10 cellular contexts compared by ENCODE assay signal in genomic region chr2:73285162-73285739, GRCh38. TPM values are rescaled to one million over a fixed set of nuclear protein-coding genes. Genes with fewer than 3 reads are reported as not detected.
DNase-seq lines count a peak whose midpoint lies in the region; ATAC-seq and TF ChIP-seq lines count a peak whose summit lies in the region.
"Had no signal": no experiment of that assay in that cellular context is flagged by ENCODE, and none has a peak within 500 bp of the region (broad histone marks: within the 10 kb centered on the region; RNA-seq: fewer than 3 reads in every experiment).

No MANE protein-coding gene starts in this region.

- H3K9me3 ChIP-seq in DOHH2 (ENCODE audit: control insufficient read depth, insufficient read depth, low read length) = no peaks in the 10 kb centered on the region
- no peaks in the 10 kb centered on the region for H3K9me3 ChIP-seq in cardiac muscle cell (ENCODE audit: low read depth)
- no peaks in the 10 kb centered on the region for H3K9me3 ChIP-seq in MG63

- H3K79me2 ChIP-seq in DOHH2 (ENCODE audit: control insufficient read depth, low read length) = peaks cover 40% of the 10 kb centered on the region

- peaks cover 5% of the 10 kb centered on the region; the same call in 1 of the 2 replicates for H3F3A ChIP-seq in DOHH2 (ENCODE audit: control insufficient read depth, insufficient read depth)

- peak in 1 of 34 experiments; percentile 42 for DNase-seq in T-cell
- no peak for DNase-seq in cardiac muscle cell (ENCODE audit: low read depth in 1 of 2, low spot score in 1 of 2)
- DNase-seq in stimulated activated effector memory CD8-positive, alpha-beta T cell treated with anti-CD3 and anti-CD28 coated beads, Interleukin-12 subunit alpha, Interleukin-12 subunit beta, amount 100 ng/mL, for 72 hours (ENCODE audit: low spot score in 2 of 2) = peak; percentile 12 to 71
- DNase-seq in OCI-M2 (lab: John Stamatoyannopoulos, UW; ENCODE audit: unreplicated experiment) = no peak
- DNase-seq in MG63 = no peak

- peak overlapping the region in 1 of 2 donors; percentile 23 for H3K27ac Mint-ChIP-seq in T-cell
- peak overlapping the region; percentile 53 for H3K27ac Mint-ChIP-seq in stimulated activated effector memory CD8-positive, alpha-beta T cell treated with anti-CD3 and anti-CD28 coated beads, Interleukin-12 subunit alpha, Interleukin-12 subunit beta, amount 100 ng/mL, for 72 hours

- H3K27me3 ChIP-seq in DOHH2 (ENCODE audit: control insufficient read depth, low read length) (no peaks in the 10 kb centered on the region), cardiac muscle cell (peaks cover 78% of the 10 kb centered on the region), MG63 (peaks cover 13% of the 10 kb centered on the region)

- H3K4me3 Mint-ChIP-seq in T-cell = peak overlapping the region; percentile 66 to 79 (median 76)
- peak overlapping the region; percentile 67 for H3K4me3 Mint-ChIP-seq in stimulated activated effector memory CD8-positive, alpha-beta T cell treated with anti-CD3 and anti-CD28 coated beads, Interleukin-12 subunit alpha, Interleukin-12 subunit beta, amount 100 ng/mL, for 72 hours

- peak overlapping the region; percentile 95 for H3K4me3 ChIP-seq in DOHH2 (ENCODE audit: low read length)
- peak overlapping the region; percentile 67 for H3K4me3 ChIP-seq in cardiac muscle cell
- H3K4me3 ChIP-seq in MG63 = no peak overlapping the region; the same call in 1 of the 2 replicates

- peaks cover 11 to 23% (median 19%) of the 10 kb centered on the region in 3 donors for H3K4me1 Mint-ChIP-seq in T-cell
- H3K4me1 Mint-ChIP-seq in stimulated activated effector memory CD8-positive, alpha-beta T cell treated with anti-CD3 and anti-CD28 coated beads, Interleukin-12 subunit alpha, Interleukin-12 subunit beta, amount 100 ng/mL, for 72 hours = peaks cover 28% of the 10 kb centered on the region

- H3K27ac ChIP-seq in DOHH2 (ENCODE audit: low read depth, low read length) = peak overlapping the region; percentile 93
- H3K27ac ChIP-seq in cardiac muscle cell = no peak overlapping the region

- H3K36me3 ChIP-seq in DOHH2 (ENCODE audit: control insufficient read depth, low read length) (peaks cover 38% of the 10 kb centered on the region), cardiac muscle cell (no peaks in the 10 kb centered on the region), MG63 (no peaks in the 10 kb centered on the region)

- no peaks in the 10 kb centered on the region for H3K9me2 ChIP-seq in DOHH2 (replicated peaks; ENCODE audit: control insufficient read depth, low read length)

- POLR2A ChIA-PET in T-cell (lab: Charles Lee) = no interaction called here

- H3K4me1 ChIP-seq in DOHH2 (ENCODE audit: control insufficient read depth, low read length) (peaks cover 37% of the 10 kb centered on the region), cardiac muscle cell (ENCODE audit: low read depth) (peaks cover 3% of the 10 kb centered on the region)

- TF ChIP-seq CTCF in DOHH2 (IDR thresholded peaks at IDR 0.05; ENCODE audit: low read depth, low read length, poor library complexity, severe bottlenecking) = no peak
- no peak for TF ChIP-seq CTCF in cardiac muscle cell (IDR thresholded peaks at IDR 0.05; ENCODE audit: low read depth, low read length)

- ATAC-seq in GM19397 (IDR thresholded peaks at IDR 0.05; ENCODE audit: unreplicated experiment) = peak; percentile 51
- ATAC-seq in HG03378 (IDR thresholded peaks at IDR 0.05; ENCODE audit: unreplicated experiment) = peak; percentile 65
- ATAC-seq in T-cell (replicated peaks in 1 of 4) = peak in 3 of 4 experiments; percentile 6 to 28 (median 15)
- ATAC-seq in stimulated activated effector memory CD8-positive, alpha-beta T cell treated with anti-CD3 and anti-CD28 coated beads, Interleukin-12 subunit alpha, Interleukin-12 subunit beta, amount 100 ng/mL, for 72 hours = peak; percentile 57

- no peaks in the 10 kb centered on the region for H3K9me3 Mint-ChIP-seq in T-cell
- H3K9me3 Mint-ChIP-seq in stimulated activated effector memory CD8-positive, alpha-beta T cell treated with anti-CD3 and anti-CD28 coated beads, Interleukin-12 subunit alpha, Interleukin-12 subunit beta, amount 100 ng/mL, for 72 hours = no peaks in the 10 kb centered on the region

- H3K4me2 ChIP-seq in DOHH2 (ENCODE audit: low read length) = peak overlapping the region; percentile 99

- peaks cover 20% of the 10 kb centered on the region for H4K20me1 ChIP-seq in DOHH2 (ENCODE audit: control insufficient read depth, insufficient read depth, low read depth, low read length)

- H3K36me3 Mint-ChIP-seq in T-cell = peaks cover 3% of the 10 kb centered on the region
- H3K36me3 Mint-ChIP-seq in stimulated activated effector memory CD8-positive, alpha-beta T cell treated with anti-CD3 and anti-CD28 coated beads, Interleukin-12 subunit alpha, Interleukin-12 subunit beta, amount 100 ng/mL, for 72 hours = no peaks in the 10 kb centered on the region

- CTCF ChIA-PET in T-cell (lab: Charles Lee) = interaction anchor here in 1 of 2 donors (1.3 kb wide), 1 partner anchor 9 kb away, joined by 3 read pairs; no protein-coding TSS in a partner anchor

- peaks cover 7 to 16% of the 10 kb centered on the region in 2 donors for H3K27me3 Mint-ChIP-seq in T-cell

RNA-seq across cellular contexts. Expression of gene FBXO41, which starts 1.0 kb away (rescaled TPM):
- total RNA-seq in T-cell (10 to 100 TPM; 17.6 to 23.7 (median 19.6) TPM), cardiac muscle cell (4.1 and 5.8 TPM in 2 replicates)
- polyA plus RNA-seq in cardiac muscle cell = 1.0 and 1.3 TPM in 2 replicates
- 0.32 and 1.4 TPM in 2 replicates for total RNA-seq in MG63 (2014; rRNA removed; shearing (Covaris generic); ENCODE audit: low replicate concordance)

RNA-seq across cellular contexts. Expression of gene EGR4, which starts 8.1 kb away (rescaled TPM):
- total RNA-seq in T-cell (under 1 TPM in 4 of 5 donors, not detected in 1; 0.09 to 0.35 (median 0.19) TPM), cardiac muscle cell (0.06 TPM in 1 of 2 replicates, not detected in the other)
- polyA plus RNA-seq in cardiac muscle cell = 0.31 TPM in 1 of 2 replicates, not detected in the other
- not detected in 2 replicates for total RNA-seq in MG63 (2014; rRNA removed; shearing (Covaris generic); ENCODE audit: low replicate concordance)
- total RNA-seq: kidney epithelial cell, SK-MEL-5 had no signal

RNA-seq across cellular contexts. Expression of gene CCT7, which starts 51.1 kb away (rescaled TPM):
- total RNA-seq in T-cell (100 to 1,000 TPM; 120 to 210 (median 193) TPM), cardiac muscle cell (370 and 424 TPM in 2 replicates)
- polyA plus RNA-seq in cardiac muscle cell = 340 and 384 TPM in 2 replicates
- total RNA-seq in MG63 (2014; rRNA removed; shearing (Covaris generic); ENCODE audit: low replicate concordance) = 891 and 917 TPM in 2 replicates

RNA-seq across cellular contexts. Expression of gene PRADC1, which starts 52.2 kb away (rescaled TPM):
- total RNA-seq in T-cell (1 to 10 TPM; 6.1 to 9.9 (median 6.4) TPM), cardiac muscle cell (42.6 and 99.4 TPM in 2 replicates)
- polyA plus RNA-seq in cardiac muscle cell = 62.8 and 99.8 TPM in 2 replicates
- total RNA-seq in MG63 (2014; rRNA removed; shearing (Covaris generic); ENCODE audit: low replicate concordance) = 30.0 and 35.7 TPM in 2 replicates

Comparison
In these comparisons a context has a peak if more than half of its experiments do, and no peak if none do; other contexts are left out.
1. ATAC-seq: peak in every context shown above with its lines; median percentile 65 in HG03378; 57 in stimulated activated effector memory CD8-positive, alpha-beta T cell treated with anti-CD3 and anti-CD28 coated beads, Interleukin-12 subunit alpha, Interleukin-12 subunit beta, amount 100 ng/mL, for 72 hours; 51 in GM19397; 15 in T-cell.
2. DNase-seq: peak in stimulated activated effector memory CD8-positive, alpha-beta T cell treated with anti-CD3 and anti-CD28 coated beads, Interleukin-12 subunit alpha, Interleukin-12 subunit beta, amount 100 ng/mL, for 72 hours (2 of 2); none in cardiac muscle cell (0 of 2), OCI-M2 (single experiment) and MG63 (single experiment).